In the genomic region with DNA sequence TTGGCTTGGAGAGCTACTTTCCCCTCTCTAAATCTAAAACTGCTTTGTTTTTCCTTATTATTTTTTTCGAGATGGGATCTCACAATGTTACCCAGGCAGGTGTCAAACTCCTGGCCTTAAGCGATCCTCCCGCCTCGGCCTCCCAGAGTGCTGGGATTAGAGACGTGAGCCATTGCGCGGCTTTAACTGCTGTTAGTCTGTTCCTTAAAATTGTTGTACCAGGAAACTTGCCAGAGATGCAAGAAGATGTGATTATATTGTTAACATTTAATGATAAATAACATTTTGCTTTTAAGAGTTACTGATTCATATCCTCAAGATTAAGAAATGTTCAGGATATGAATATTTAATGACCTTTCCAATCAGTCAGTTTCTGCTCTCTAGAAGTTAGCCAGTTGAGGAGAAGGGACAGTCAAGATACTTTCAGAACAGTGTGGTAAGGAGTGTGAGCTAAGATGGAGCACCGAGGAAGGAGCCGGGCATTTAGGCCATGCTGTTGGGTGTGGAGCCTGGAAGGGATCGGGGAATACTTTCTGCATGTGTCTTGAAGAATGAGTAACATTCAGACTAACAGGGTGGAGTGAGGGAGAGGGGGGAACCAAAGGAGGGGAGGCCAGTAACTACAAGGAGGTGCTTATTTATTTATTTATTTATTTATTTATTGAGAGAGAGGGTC, we compare ENCODE assay signal across 8 cellular contexts. TPM values are rescaled to one million over a fixed set of nuclear protein-coding genes. Genes with fewer than 3 reads are reported as not detected.
A peak's percentile ranks its signal among the peaks of the same experiment; 100 is the strongest.
DNase-seq lines count a peak whose midpoint lies in the region; ATAC-seq and TF ChIP-seq lines count a peak whose summit lies in the region.
"Not testable (repeated sequence)": the region's sequence is repeated elsewhere in the genome, so short reads cannot be mapped to it uniquely, and the experiment has no call there.

No MANE protein-coding gene starts in this region.

- H3K27me3 ChIP-seq in BJ (ENCODE audit: control insufficient read depth, insufficient read depth, low read length); SJCRH30; duodenal mucosa (ENCODE audit: control insufficient read depth in 1 of 2, insufficient read depth in 2 of 2, low read length in 2 of 2); right cardiac atrium (ENCODE audit: control insufficient read depth, insufficient read depth); naive thymus-derived CD4-positive, alpha-beta T cell (ENCODE audit: control insufficient read depth in 2 of 2, insufficient read depth in 2 of 2, low read length in 2 of 2): not testable (repeated sequence)

- not testable (repeated sequence) for H3K36me3 Mint-ChIP-seq in activated naive CD4-positive, alpha-beta T cell treated with anti-CD3 and anti-CD28 coated beads, Interleukin-2, amount 10 ng/mL, durations not matched to agents 7 days and 5 days
- peaks cover 0 to 14% (median 9%) of the 10 kb centered on the region in 5 donors for H3K36me3 Mint-ChIP-seq in naive thymus-derived CD4-positive, alpha-beta T cell

- CTCF ChIA-PET in BJ (lab: Yijun Ruan, JAX) (interaction anchor here (0.6 kb wide), 1 partner anchor 43 kb away, joined by 3 read pairs; no protein-coding TSS in a partner anchor), HEK293 (lab: Yijun Ruan, JAX) (interaction anchor here (0.6 to 1.0 kb wide), 2 partner anchors 54 to 699 kb away, joined by 3 to 6 read pairs; a partner anchor contains a TSS)
- CTCF ChIA-PET in activated naive CD4-positive, alpha-beta T cell treated with anti-CD3 and anti-CD28 coated beads, Interleukin-2, amount 10 ng/mL, durations not matched to agents 7 days and 5 days (lab: Charles Lee); naive thymus-derived CD4-positive, alpha-beta T cell (lab: Charles Lee): not testable (repeated sequence)

- 74% methylated on average over 10 of the region's 10 CpGs for WGBS in right cardiac atrium

- H3K27ac ChIP-seq in HEK293 (ENCODE audit: extremely low read depth, low read depth, low read length); SJCRH30; duodenal mucosa (ENCODE audit: low read depth, low read length); right cardiac atrium (ENCODE audit: low read length); naive thymus-derived CD4-positive, alpha-beta T cell (ENCODE audit: low read depth, low read length): not testable (repeated sequence)

- H3K4me3 ChIP-seq in BJ (ENCODE audit: low read depth, low read length) (peak overlapping the region; percentile 81), HEK293 (ENCODE audit: low read depth, low read length) (peak overlapping the region; percentile 96), SJCRH30 (peak overlapping the region; percentile 87), duodenal mucosa (ENCODE audit: low read depth in 1 of 2, low read length in 2 of 2) (peak overlapping the region; percentile 87 to 93), right cardiac atrium (ENCODE audit: low read length) (peak overlapping the region; percentile 72)
- peak overlapping the region; percentile 96 for H3K4me3 ChIP-seq in naive thymus-derived CD4-positive, alpha-beta T cell (ENCODE audit: low read length)

- H3K4me3 Mint-ChIP-seq in activated naive CD4-positive, alpha-beta T cell treated with anti-CD3 and anti-CD28 coated beads, Interleukin-2, amount 10 ng/mL, durations not matched to agents 7 days and 5 days = peak overlapping the region; percentile 94
- peak overlapping the region; percentile 74 to 94 (median 92) for H3K4me3 Mint-ChIP-seq in naive thymus-derived CD4-positive, alpha-beta T cell

- H3K4me1 Mint-ChIP-seq in activated naive CD4-positive, alpha-beta T cell treated with anti-CD3 and anti-CD28 coated beads, Interleukin-2, amount 10 ng/mL, durations not matched to agents 7 days and 5 days = peaks cover 33% of the 10 kb centered on the region
- peaks cover 7 to 56% (median 31%) of the 10 kb centered on the region in 7 donors for H3K4me1 Mint-ChIP-seq in naive thymus-derived CD4-positive, alpha-beta T cell

- not testable (repeated sequence) for H3K9me3 ChIP-seq in HEK293 (ENCODE audit: control insufficient read depth, insufficient read depth, low read depth, low read length); SJCRH30 (replicated peaks); duodenal mucosa (ENCODE audit: control insufficient read depth in 1 of 2, low read length in 2 of 2); right cardiac atrium (ENCODE audit: control insufficient read depth, low read length); naive thymus-derived CD4-positive, alpha-beta T cell (ENCODE audit: control insufficient read depth in 2 of 3, low read length in 3 of 3)

- peak; percentile 26 for DNase-seq in BJ (ENCODE audit: low read depth)
- not testable (repeated sequence) for DNase-seq in SJCRH30; activated naive CD4-positive, alpha-beta T cell treated with anti-CD3 and anti-CD28 coated beads, Interleukin-2, amount 10 ng/mL, durations not matched to agents 7 days and 5 days; right cardiac atrium; naive thymus-derived CD4-positive, alpha-beta T cell
- DNase-seq in stimulated activated CD8-positive, alpha-beta memory T cell treated with anti-CD3 and anti-CD28 coated beads, Interleukin-4, amount 100 ng/mL, for 48 hours = peak; percentile 20

- TF ChIP-seq CTCF in BJ (IDR thresholded peaks at IDR 0.05; ENCODE audit: insufficient read depth, low read depth, low read length); HEK293 (tag by site-specific recombination; IDR thresholded peaks at IDR 0.05): not testable (repeated sequence)

- H3K9me3 Mint-ChIP-seq in activated naive CD4-positive, alpha-beta T cell treated with anti-CD3 and anti-CD28 coated beads, Interleukin-2, amount 10 ng/mL, durations not matched to agents 7 days and 5 days; naive thymus-derived CD4-positive, alpha-beta T cell: not testable (repeated sequence)

- intact Hi-C loops in right cardiac atrium (cut with DNase I) = not testable (repeated sequence)
- intact Hi-C loops in naive thymus-derived CD4-positive, alpha-beta T cell (cut with micrococcal nuclease) = loop anchor here (2.0 to 10.0 kb wide), 3 partner anchors 118 to 811 kb away; a partner anchor contains a TSS

- H3K9ac ChIP-seq in duodenal mucosa (ENCODE audit: low read depth in 1 of 2, low read length in 2 of 2) = peak overlapping the region in 1 of 2 donors; percentile 95

- H3K27me3 Mint-ChIP-seq in activated naive CD4-positive, alpha-beta T cell treated with anti-CD3 and anti-CD28 coated beads, Interleukin-2, amount 10 ng/mL, durations not matched to agents 7 days and 5 days; naive thymus-derived CD4-positive, alpha-beta T cell: not testable (repeated sequence)

- ATAC-seq in right cardiac atrium; naive thymus-derived CD4-positive, alpha-beta T cell: not testable (repeated sequence)

- H3K4me1 ChIP-seq in HEK293 (ENCODE audit: control insufficient read depth, insufficient read depth, low read length); SJCRH30; duodenal mucosa (ENCODE audit: control insufficient read depth in 1 of 2, insufficient read depth in 2 of 2, low read length in 2 of 2); right cardiac atrium (ENCODE audit: control insufficient read depth, insufficient read depth, low read length): not testable (repeated sequence)
- H3K4me1 ChIP-seq in naive thymus-derived CD4-positive, alpha-beta T cell (ENCODE audit: control insufficient read depth in 2 of 2, insufficient read depth in 2 of 2, low read length in 2 of 2) = peaks cover 5 to 11% of the 10 kb centered on the region in 2 donors

- H3K27ac Mint-ChIP-seq in activated naive CD4-positive, alpha-beta T cell treated with anti-CD3 and anti-CD28 coated beads, Interleukin-2, amount 10 ng/mL, durations not matched to agents 7 days and 5 days = not testable (repeated sequence)
- peak overlapping the region in 7 of 9 donors; percentile 38 to 97 (median 73) for H3K27ac Mint-ChIP-seq in naive thymus-derived CD4-positive, alpha-beta T cell

- not testable (repeated sequence) for H3K36me3 ChIP-seq in BJ (ENCODE audit: control insufficient read depth, insufficient read depth, low read length); HEK293 (ENCODE audit: control insufficient read depth in 2 of 2, insufficient read depth in 1 of 2, low read length in 2 of 2); SJCRH30; duodenal mucosa (ENCODE audit: control insufficient read depth in 1 of 2, insufficient read depth in 2 of 2, low read length in 2 of 2); naive thymus-derived CD4-positive, alpha-beta T cell (ENCODE audit: control insufficient read depth in 2 of 3, insufficient read depth in 3 of 3, low read length in 3 of 3)

- POLR2A ChIA-PET in BJ (lab: Charles Lee) = not testable (repeated sequence)
- POLR2A ChIA-PET in HEK293 (lab: Yijun Ruan, JAX) = interaction anchor here (1.8 kb wide), 1 partner anchor 58 kb away, joined by 4 read pairs; a partner anchor contains a TSS
- POLR2A ChIA-PET in naive thymus-derived CD4-positive, alpha-beta T cell (lab: Charles Lee) = interaction anchor here (0.6 kb wide), 1 partner anchor 62 kb away, joined by 6 read pairs; no protein-coding TSS in a partner anchor

RNA-seq across cellular contexts. Expression of a gene that starts 54.6 kb away (rescaled TPM):
- 13.5 and 21.0 TPM in 2 replicates for polyA plus RNA-seq in BJ (2011; rRNA removed)
- 11.0 and 14.1 TPM in 2 replicates for polyA minus RNA-seq in BJ (2011; rRNA and poly(A)+ RNA removed)
- 12.1 and 12.5 TPM in 2 replicates for total RNA-seq in SJCRH30 (2014; rRNA removed; shearing (Covaris generic))
- total RNA-seq in right cardiac atrium = 10 to 100 TPM in 2 of 4 donors, 1 to 10 TPM in 2; 5.9 to 13.2 (median 10.2) TPM
- 8.5 TPM for polyA plus RNA-seq in right cardiac atrium
- total RNA-seq in naive thymus-derived CD4-positive, alpha-beta T cell = 10 to 100 TPM; 22.9 to 43.6 (median 33.8) TPM
- 10 to 100 TPM; 10.4 to 14.4 TPM for polyA plus RNA-seq in naive thymus-derived CD4-positive, alpha-beta T cell

RNA-seq across cellular contexts. Expression of a gene that starts 57.3 kb away (rescaled TPM):
- 49.1 and 61.0 TPM in 2 replicates for polyA plus RNA-seq in BJ (2011; rRNA removed)
- 47.1 and 73.9 TPM in 2 replicates for polyA minus RNA-seq in BJ (2011; rRNA and poly(A)+ RNA removed)
- total RNA-seq in SJCRH30 (2014; rRNA removed; shearing (Covaris generic)) = 24.7 and 26.7 TPM in 2 replicates
- 10 to 100 TPM; 11.4 to 19.0 (median 16.5) TPM for total RNA-seq in right cardiac atrium
- 7.7 TPM for polyA plus RNA-seq in right cardiac atrium
- total RNA-seq in naive thymus-derived CD4-positive, alpha-beta T cell = 10 to 100 TPM; 20.7 to 35.7 (median 22.2) TPM
- polyA plus RNA-seq in naive thymus-derived CD4-positive, alpha-beta T cell = 10 to 100 TPM; 20.5 to 21.1 TPM
